In the genomic region with DNA sequence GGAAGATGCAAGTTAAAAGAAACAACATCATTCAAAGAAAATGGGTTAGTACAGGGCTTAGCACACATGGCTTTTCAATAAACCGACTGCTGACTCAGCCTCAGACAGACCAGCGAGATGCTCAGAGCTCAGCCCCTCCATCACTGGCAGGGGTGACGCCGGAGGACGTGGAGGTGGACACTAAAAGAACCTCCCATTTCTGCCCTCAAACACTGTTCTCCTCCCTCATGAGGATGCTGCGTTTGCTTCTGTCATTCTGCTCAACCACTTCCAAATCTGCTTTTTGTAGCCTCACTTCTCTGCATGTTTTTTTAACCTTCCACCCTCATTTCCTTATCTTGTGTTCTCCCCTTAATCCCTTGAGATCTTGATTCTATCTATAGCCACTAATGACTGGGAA, we compare ENCODE assay signal across 19 cellular contexts. TPM values are rescaled to one million over a fixed set of nuclear protein-coding genes. Genes with fewer than 3 reads are reported as not detected.
DNase-seq lines count a peak whose midpoint lies in the region; ATAC-seq and TF ChIP-seq lines count a peak whose summit lies in the region.
"Had no signal": no experiment of that assay in that cellular context is flagged by ENCODE, and none has a peak within 500 bp of the region (broad histone marks: within the 10 kb centered on the region; RNA-seq: fewer than 3 reads in every experiment).

No MANE protein-coding gene starts in this region.

- peaks cover 17% of the 10 kb centered on the region for H3K4me1 Mint-ChIP-seq in WTC11

- H3K9me3 Mint-ChIP-seq in WTC11, result no peaks in the 10 kb centered on the region
- H3K9me3 Mint-ChIP-seq: CD4-positive, alpha-beta memory T cell had no signal

- DNase-seq in WTC11 (ENCODE audit: low spot score) (no peak), left ventricle myocardium superior (no peak), sciatic nerve (ENCODE audit: low spot score) (no peak), middle frontal gyrus (ENCODE audit: extremely low spot score, low spot score) (no peak), AG08396 (ENCODE audit: low spot score) (no peak), pons (ENCODE audit: low spot score) (no peak)
- DNase-seq: ACHN; BE2C; CD4-positive, alpha-beta memory T cell; GF-D8; NCI-H1092; NCI-H1694 treated with DMSO at 0.1 percent for 48 hours; NCI-H345; PC-3 had no signal

- ATAC-seq in WTC11, result no peak
- peak; percentile 58 for ATAC-seq in left ventricle myocardium superior
- ATAC-seq in sciatic nerve, result peak; percentile 42
- no peak for ATAC-seq in GM18520 (IDR thresholded peaks at IDR 0.05; ENCODE audit: unreplicated experiment)
- ATAC-seq: PC-3 had no signal

- peaks cover 8% of the 10 kb centered on the region; the same call in 1 of the 2 replicates for H3K36me3 Mint-ChIP-seq in WTC11

- H3K27ac ChIP-seq in cingulate gyrus (ENCODE audit: low read depth, low read length), result peak overlapping the region; percentile 87
- H3K27ac ChIP-seq: KMS-11 had no signal

- peak overlapping the region; percentile 11; the same call in 1 of the 2 replicates for H3K27ac Mint-ChIP-seq in WTC11

- no peaks in the 10 kb centered on the region for H3K27me3 Mint-ChIP-seq in WTC11 (ENCODE audit: low read depth)
- H3K27me3 Mint-ChIP-seq: CD4-positive, alpha-beta memory T cell had no signal

- CTCF ChIA-PET in WTC11 (lab: Charles Lee), result interaction anchor here (1.0 to 4.2 kb wide), 4 partner anchors 12 to 99 kb away, joined by 4 to 14 read pairs (median 8); no protein-coding TSS in a partner anchor

- no peak overlapping the region for H3K4me3 Mint-ChIP-seq in WTC11
- H3K4me3 Mint-ChIP-seq: CD4-positive, alpha-beta memory T cell had no signal

- intact Hi-C loops in left ventricle myocardium superior (cut with micrococcal nuclease), result no loop called here
- intact Hi-C loops in sciatic nerve (cut with DNase I), result no loop called here

- TF ChIP-seq CTCF in WTC11 (IDR thresholded peaks at IDR 0.05), result no peak

- POLR2A ChIA-PET in WTC11 (lab: Charles Lee), result no interaction called here

TF ChIP-seq in WTC11, 78 proteins besides CTCF, POLR2A, EP300 and RAD21:
- TF ChIP-seq JAZF1 (CRISPR knock-in tag; IDR thresholded peaks at IDR 0.05), result no peak
- TF ChIP-seq, protein P1, sequence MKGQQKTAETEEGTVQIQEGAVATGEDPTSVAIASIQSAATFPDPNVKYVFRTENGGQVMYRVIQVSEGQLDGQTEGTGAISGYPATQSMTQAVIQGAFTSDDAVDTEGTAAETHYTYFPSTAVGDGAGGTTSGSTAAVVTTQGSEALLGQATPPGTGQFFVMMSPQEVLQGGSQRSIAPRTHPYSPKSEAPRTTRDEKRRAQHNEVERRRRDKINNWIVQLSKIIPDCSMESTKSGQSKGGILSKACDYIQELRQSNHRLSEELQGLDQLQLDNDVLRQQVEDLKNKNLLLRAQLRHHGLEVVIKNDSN (CRISPR knock-in tag; IDR thresholded peaks at IDR 0.05), result no peak
- TF ChIP-seq, protein P2, sequence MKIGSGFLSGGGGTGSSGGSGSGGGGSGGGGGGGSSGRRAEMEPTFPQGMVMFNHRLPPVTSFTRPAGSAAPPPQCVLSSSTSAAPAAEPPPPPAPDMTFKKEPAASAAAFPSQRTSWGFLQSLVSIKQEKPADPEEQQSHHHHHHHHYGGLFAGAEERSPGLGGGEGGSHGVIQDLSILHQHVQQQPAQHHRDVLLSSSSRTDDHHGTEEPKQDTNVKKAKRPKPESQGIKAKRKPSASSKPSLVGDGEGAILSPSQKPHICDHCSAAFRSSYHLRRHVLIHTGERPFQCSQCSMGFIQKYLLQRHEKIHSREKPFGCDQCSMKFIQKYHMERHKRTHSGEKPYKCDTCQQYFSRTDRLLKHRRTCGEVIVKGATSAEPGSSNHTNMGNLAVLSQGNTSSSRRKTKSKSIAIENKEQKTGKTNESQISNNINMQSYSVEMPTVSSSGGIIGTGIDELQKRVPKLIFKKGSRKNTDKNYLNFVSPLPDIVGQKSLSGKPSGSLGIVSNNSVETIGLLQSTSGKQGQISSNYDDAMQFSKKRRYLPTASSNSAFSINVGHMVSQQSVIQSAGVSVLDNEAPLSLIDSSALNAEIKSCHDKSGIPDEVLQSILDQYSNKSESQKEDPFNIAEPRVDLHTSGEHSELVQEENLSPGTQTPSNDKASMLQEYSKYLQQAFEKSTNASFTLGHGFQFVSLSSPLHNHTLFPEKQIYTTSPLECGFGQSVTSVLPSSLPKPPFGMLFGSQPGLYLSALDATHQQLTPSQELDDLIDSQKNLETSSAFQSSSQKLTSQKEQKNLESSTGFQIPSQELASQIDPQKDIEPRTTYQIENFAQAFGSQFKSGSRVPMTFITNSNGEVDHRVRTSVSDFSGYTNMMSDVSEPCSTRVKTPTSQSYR (CRISPR knock-in tag; IDR thresholded peaks at IDR 0.05), result no peak
- TF ChIP-seq, protein P3, sequence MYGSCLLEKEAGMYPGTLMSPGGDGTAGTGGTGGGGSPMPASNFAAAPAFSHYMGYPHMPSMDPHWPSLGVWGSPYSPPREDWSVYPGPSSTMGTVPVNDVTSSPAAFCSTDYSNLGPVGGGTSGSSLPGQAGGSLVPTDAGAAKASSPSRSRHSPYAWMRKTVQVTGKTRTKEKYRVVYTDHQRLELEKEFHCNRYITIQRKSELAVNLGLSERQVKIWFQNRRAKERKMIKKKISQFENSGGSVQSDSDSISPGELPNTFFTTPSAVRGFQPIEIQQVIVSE (CRISPR knock-in tag; IDR thresholded peaks at IDR 0.05; ENCODE audit: borderline replicate concordance), result no peak
- no peak for TF ChIP-seq ZNF138 (CRISPR knock-in tag; conservative IDR thresholded peaks at IDR 0.05)
- no peak for TF ChIP-seq TCF7 (CRISPR knock-in tag; IDR thresholded peaks at IDR 0.05; ENCODE audit: low read depth)
- TF ChIP-seq ZNF263 (CRISPR knock-in tag; IDR thresholded peaks at IDR 0.05; ENCODE audit: low read depth), result no peak
- TF ChIP-seq TEAD1 (CRISPR knock-in tag; IDR thresholded peaks at IDR 0.05), result no peak
- TF ChIP-seq NFYB (CRISPR knock-in tag; conservative IDR thresholded peaks at IDR 0.05; ENCODE audit: low read depth), result no peak
- TF ChIP-seq ATF1 (CRISPR knock-in tag; IDR thresholded peaks at IDR 0.05), result no peak
- TF ChIP-seq, protein P4, sequence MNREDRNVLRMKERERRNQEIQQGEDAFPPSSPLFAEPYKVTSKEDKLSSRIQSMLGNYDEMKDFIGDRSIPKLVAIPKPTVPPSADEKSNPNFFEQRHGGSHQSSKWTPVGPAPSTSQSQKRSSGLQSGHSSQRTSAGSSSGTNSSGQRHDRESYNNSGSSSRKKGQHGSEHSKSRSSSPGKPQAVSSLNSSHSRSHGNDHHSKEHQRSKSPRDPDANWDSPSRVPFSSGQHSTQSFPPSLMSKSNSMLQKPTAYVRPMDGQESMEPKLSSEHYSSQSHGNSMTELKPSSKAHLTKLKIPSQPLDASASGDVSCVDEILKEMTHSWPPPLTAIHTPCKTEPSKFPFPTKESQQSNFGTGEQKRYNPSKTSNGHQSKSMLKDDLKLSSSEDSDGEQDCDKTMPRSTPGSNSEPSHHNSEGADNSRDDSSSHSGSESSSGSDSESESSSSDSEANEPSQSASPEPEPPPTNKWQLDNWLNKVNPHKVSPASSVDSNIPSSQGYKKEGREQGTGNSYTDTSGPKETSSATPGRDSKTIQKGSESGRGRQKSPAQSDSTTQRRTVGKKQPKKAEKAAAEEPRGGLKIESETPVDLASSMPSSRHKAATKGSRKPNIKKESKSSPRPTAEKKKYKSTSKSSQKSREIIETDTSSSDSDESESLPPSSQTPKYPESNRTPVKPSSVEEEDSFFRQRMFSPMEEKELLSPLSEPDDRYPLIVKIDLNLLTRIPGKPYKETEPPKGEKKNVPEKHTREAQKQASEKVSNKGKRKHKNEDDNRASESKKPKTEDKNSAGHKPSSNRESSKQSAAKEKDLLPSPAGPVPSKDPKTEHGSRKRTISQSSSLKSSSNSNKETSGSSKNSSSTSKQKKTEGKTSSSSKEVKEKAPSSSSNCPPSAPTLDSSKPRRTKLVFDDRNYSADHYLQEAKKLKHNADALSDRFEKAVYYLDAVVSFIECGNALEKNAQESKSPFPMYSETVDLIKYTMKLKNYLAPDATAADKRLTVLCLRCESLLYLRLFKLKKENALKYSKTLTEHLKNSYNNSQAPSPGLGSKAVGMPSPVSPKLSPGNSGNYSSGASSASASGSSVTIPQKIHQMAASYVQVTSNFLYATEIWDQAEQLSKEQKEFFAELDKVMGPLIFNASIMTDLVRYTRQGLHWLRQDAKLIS (CRISPR knock-in tag; IDR thresholded peaks at IDR 0.05; ENCODE audit: borderline replicate concordance), result no peak
- TF ChIP-seq ZNF416 (CRISPR knock-in tag; IDR thresholded peaks at IDR 0.05), result no peak

RNA-seq across cellular contexts. Expression of a gene that starts 15.3 kb away (rescaled TPM):
- total RNA-seq in WTC11 (2021) (20.6 to 22.1 TPM (median 20.8 TPM) in 3 replicates), left ventricle myocardium superior (10.8 TPM), sciatic nerve (26.6 TPM)

RNA-seq across cellular contexts. Expression of a gene that starts 21.5 kb away (rescaled TPM):
- total RNA-seq in WTC11 (2021) (0.04 to 0.07 TPM in 2 of 3 replicates, not detected in the other), left ventricle myocardium superior (not detected), sciatic nerve (not detected)
- total RNA-seq: CD4-positive, alpha-beta memory T cell; H1; MCF 10A; PC-3 had no signal

RNA-seq across cellular contexts. Expression of a gene that starts 51.5 kb away (rescaled TPM):
- total RNA-seq in WTC11 (2021), result 221 to 245 TPM (median 222 TPM) in 3 replicates
- total RNA-seq in left ventricle myocardium superior, result 98.4 TPM
- 71.8 TPM for total RNA-seq in sciatic nerve

Comparison
In these comparisons a context has a peak if more than half of its experiments do, and no peak if none do; other contexts are left out.
1. ATAC-seq: peak in left ventricle myocardium superior (single experiment) and sciatic nerve (single experiment); none in WTC11 (single experiment) and GM18520 (single experiment).